ENCODE assay signal across 8 cellular contexts in genomic region chr9:90914868-90915483, GRCh38.
A peak's percentile ranks its signal among the peaks of the same experiment; 100 is the strongest.
DNase-seq lines count a peak whose midpoint lies in the region; ATAC-seq and TF ChIP-seq lines count a peak whose summit lies in the region.

No MANE protein-coding gene starts in this region.

- TF ChIP-seq CTCF in CD4-positive, alpha-beta T cell (IDR thresholded peaks at IDR 0.05) = peak; percentile 93

- no peaks in the 10 kb centered on the region for H3K4me1 Mint-ChIP-seq in CD4-positive, alpha-beta T cell (ENCODE audit: low read depth)

- no peak overlapping the region for H3K4me3 Mint-ChIP-seq in CD4-positive, alpha-beta T cell

- no CpG with 5 or more reads among the region's 7 CpGs for WGBS in mesendoderm (ENCODE audit: extremely low coverage, insufficient coverage, low lambda C conversion rate)

- no peak overlapping the region for H2BK120ac ChIP-seq in mesendoderm (ENCODE audit: low read depth, low read length)

- H3K36me3 Mint-ChIP-seq in CD4-positive, alpha-beta T cell (ENCODE audit: low read depth) = no peaks in the 10 kb centered on the region

- POLR2A ChIA-PET in CD4-positive, alpha-beta T cell (lab: Charles Lee) = interaction anchor here (0.7 to 1.5 kb wide), 2 partner anchors 77 to 511 kb away, joined by 4 to 11 read pairs; no protein-coding TSS in a partner anchor

- no peak overlapping the region for H3K4ac ChIP-seq in mesendoderm (ENCODE audit: low read depth, low read length)

- no peaks in the 10 kb centered on the region for H3K9me3 Mint-ChIP-seq in CD4-positive, alpha-beta T cell

- peak; percentile 58 to 76 (median 62) for DNase-seq in CD4-positive, alpha-beta T cell
- DNase-seq in NCI-H82 (lab: John Stamatoyannopoulos, UW) = peak; percentile 78
- DNase-seq in activated CD8-positive, alpha-beta memory T cell treated with anti-CD3 and anti-CD28 coated beads for 1 hour (ENCODE audit: extremely low read depth in 1 of 2, low read depth in 1 of 2) = peak; percentile 35 to 57
- peak; percentile 17 to 55 (median 44) for DNase-seq in effector memory CD4-positive, alpha-beta T cell
- DNase-seq in mesendoderm = peak; percentile 80
- DNase-seq in stimulated activated CD8-positive, alpha-beta memory T cell treated with anti-CD3 and anti-CD28 coated beads, Interleukin-2, amount 100 ng/mL, for 48 hours (ENCODE audit: low read depth in 2 of 2) = peak; percentile 61 to 68

- no peak overlapping the region for H4K5ac ChIP-seq in mesendoderm (ENCODE audit: low read length)

- no peak overlapping the region for H3K4me3 ChIP-seq in effector memory CD4-positive, alpha-beta T cell (ENCODE audit: insufficient read depth, low read depth, low read length, poor library complexity, severe bottlenecking)
- H3K4me3 ChIP-seq in mesendoderm (ENCODE audit: low read length) = no peak overlapping the region

- no peak overlapping the region for H3K23ac ChIP-seq in mesendoderm (ENCODE audit: low read length)

- H3K9me3 ChIP-seq in CD4-positive, alpha-beta T cell (ENCODE audit: control insufficient read depth, low read length) = no peaks in the 10 kb centered on the region
- H3K9me3 ChIP-seq in effector memory CD4-positive, alpha-beta T cell (ENCODE audit: control insufficient read depth, low read length) = no peaks in the 10 kb centered on the region

- no peak overlapping the region for H4K8ac ChIP-seq in mesendoderm (ENCODE audit: low read depth, low read length)

- H2AK5ac ChIP-seq in mesendoderm (ENCODE audit: low read length) = no peak overlapping the region

- ATAC-seq in CD4-positive, alpha-beta T cell (ENCODE audit: poor library complexity) = peak; percentile 95
- ATAC-seq in GM19395 (IDR thresholded peaks at IDR 0.05; ENCODE audit: unreplicated experiment) (peak; percentile 85), HG03520 (IDR thresholded peaks at IDR 0.05; ENCODE audit: unreplicated experiment) (peak; percentile 72)

- no peak overlapping the region for H3K18ac ChIP-seq in mesendoderm (ENCODE audit: low read length)

- H3K36me3 ChIP-seq in effector memory CD4-positive, alpha-beta T cell (ENCODE audit: control insufficient read depth, insufficient read depth, low read length) = no peaks in the 10 kb centered on the region
- no peaks in the 10 kb centered on the region for H3K36me3 ChIP-seq in mesendoderm (ENCODE audit: control insufficient read depth, insufficient read depth, low read length)

- intact Hi-C loops in CD4-positive, alpha-beta T cell (cut with DNase I, micrococcal nuclease) = loop anchor here (1.0 to 10.0 kb wide), 8 partner anchors 122 to 820 kb away; no protein-coding TSS in a partner anchor

- H3K79me2 ChIP-seq in mesendoderm (ENCODE audit: control insufficient read depth, insufficient read depth, low read length) = no peaks in the 10 kb centered on the region

- no peak overlapping the region for H3K27ac ChIP-seq in CD4-positive, alpha-beta T cell (ENCODE audit: low read depth, low read length)
- no peak overlapping the region for H3K27ac ChIP-seq in effector memory CD4-positive, alpha-beta T cell (ENCODE audit: insufficient read depth, low read length, poor library complexity, severe bottlenecking)
- no peak overlapping the region for H3K27ac ChIP-seq in mesendoderm (ENCODE audit: low read depth, low read length)

- H3K9ac ChIP-seq in mesendoderm (ENCODE audit: low read length) = no peak overlapping the region

- H3K4me2 ChIP-seq in mesendoderm (ENCODE audit: low read length) = no peak overlapping the region

- H2BK5ac ChIP-seq in mesendoderm (ENCODE audit: low read length) = no peak overlapping the region

- H3K27me3 Mint-ChIP-seq in CD4-positive, alpha-beta T cell = no peaks in the 10 kb centered on the region

- H3K56ac ChIP-seq in mesendoderm (ENCODE audit: low read length) = peak overlapping the region; percentile 12

- no peaks in the 10 kb centered on the region for H3K27me3 ChIP-seq in CD4-positive, alpha-beta T cell (ENCODE audit: control insufficient read depth, insufficient read depth, low read length)
- H3K27me3 ChIP-seq in effector memory CD4-positive, alpha-beta T cell (replicated peaks; ENCODE audit: control insufficient read depth, insufficient read depth, low read length, poor library complexity, severe bottlenecking) = no peaks in the 10 kb centered on the region
- no peaks in the 10 kb centered on the region for H3K27me3 ChIP-seq in mesendoderm (ENCODE audit: insufficient read depth, low read length, poor library complexity)

- H2BK15ac ChIP-seq in mesendoderm (replicated peaks; ENCODE audit: low read depth) = no peak overlapping the region

- H3K4me1 ChIP-seq in effector memory CD4-positive, alpha-beta T cell (ENCODE audit: control insufficient read depth, insufficient read depth, low read length, poor library complexity, severe bottlenecking) = no peaks in the 10 kb centered on the region
- no peaks in the 10 kb centered on the region for H3K4me1 ChIP-seq in mesendoderm (ENCODE audit: control insufficient read depth, low read depth, low read length)

- CTCF ChIA-PET in CD4-positive, alpha-beta T cell (lab: Charles Lee) = interaction anchor here (1.0 to 2.1 kb wide), 8 partner anchors 307 to 916 kb away, joined by 3 to 19 read pairs (median 4); partner anchors contain the start of gene NFIL3

- no peak overlapping the region for H3K27ac Mint-ChIP-seq in CD4-positive, alpha-beta T cell

- no peaks in the 10 kb centered on the region for H3K79me1 ChIP-seq in mesendoderm (ENCODE audit: low read length)
